In the genomic region with DNA sequence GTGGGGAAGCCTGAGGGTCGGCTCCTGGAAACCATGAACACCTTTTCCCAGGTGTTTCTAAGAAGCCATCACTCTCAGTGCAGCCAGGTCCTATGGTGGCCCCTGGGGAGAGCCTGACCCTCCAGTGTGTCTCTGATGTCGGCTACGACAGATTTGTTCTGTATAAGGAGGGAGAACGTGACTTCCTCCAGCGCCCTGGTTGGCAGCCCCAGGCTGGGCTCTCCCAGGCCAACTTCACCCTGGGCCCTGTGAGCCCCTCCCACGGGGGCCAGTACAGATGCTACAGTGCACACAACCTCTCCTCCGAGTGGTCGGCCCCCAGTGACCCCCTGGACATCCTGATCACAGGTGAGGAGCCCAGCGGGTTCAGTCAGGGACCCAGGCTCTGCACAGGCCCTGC, we compare ENCODE assay signal across 8 cellular contexts. TPM values are rescaled to one million over a fixed set of nuclear protein-coding genes. Genes with fewer than 3 reads are reported as not detected.
"Had no signal": no experiment of that assay in that cellular context is flagged by ENCODE, and none has a peak within 500 bp of the region (broad histone marks: within the 10 kb centered on the region; RNA-seq: fewer than 3 reads in every experiment).

No MANE protein-coding gene starts in this region.

RNA-seq across cellular contexts. Expression of a gene that starts 1.6 kb away (rescaled TPM):
- total RNA-seq: LHCN-M2, MCF 10A, NCI-H460, PC-9, SJSA1 had no signal
- polyA plus RNA-seq: SK-N-SH had no signal

RNA-seq across cellular contexts. Expression of a gene that starts 18.2 kb away (rescaled TPM):
- total RNA-seq: LHCN-M2, MCF 10A, NCI-H460, OCI-LY7, PC-9, Peyer's patch, SJSA1 had no signal
- polyA plus RNA-seq: SK-N-SH had no signal

RNA-seq across cellular contexts. Expression of a gene that starts 55.1 kb away (rescaled TPM):
- total RNA-seq: LHCN-M2, MCF 10A, NCI-H460, PC-9, SJSA1 had no signal
- polyA plus RNA-seq: SK-N-SH had no signal
